28 cellular contexts compared by ENCODE assay signal in genomic region chr11:76822406-76822805, GRCh38. TPM values are rescaled to one million over a fixed set of nuclear protein-coding genes. Genes with fewer than 3 reads are reported as not detected.
"Had no signal": no experiment of that assay in that cellular context is flagged by ENCODE, and none has a peak within 500 bp of the region (broad histone marks: within the 10 kb centered on the region; RNA-seq: fewer than 3 reads in every experiment).

No MANE protein-coding gene starts in this region.

- H3K79me2 ChIP-seq: parathyroid adenoma had no signal

- H3K4me2 ChIP-seq: neural progenitor cell, smooth muscle cell had no signal

- H3K27ac Mint-ChIP-seq: activated CD4-positive, alpha-beta memory T cell treated with anti-CD3 and anti-CD28 coated beads, Interleukin-2, amount 10 ng/mL, durations not matched to agents 7 days and 5 days; activated T-cell treated with anti-CD3 and anti-CD28 coated beads, Interleukin-2, amount 50 U/mL, for 24 hours; natural killer cell; neural progenitor cell; stimulated activated naive B cell treated with anti-CD40 and anti-IgM and Interleukin-4, amounts not matched to agents 10 μg/mL and 1 μg/mL and 100 μg/mL, for 72 hours had no signal

- H2AFZ ChIP-seq: neural progenitor cell, parathyroid adenoma had no signal

- H3K4me1 ChIP-seq: neural progenitor cell, parathyroid adenoma, psoas muscle had no signal

- H3K4me3 Mint-ChIP-seq: activated CD4-positive, alpha-beta memory T cell treated with anti-CD3 and anti-CD28 coated beads, Interleukin-2, amount 10 ng/mL, durations not matched to agents 7 days and 5 days; activated T-cell treated with anti-CD3 and anti-CD28 coated beads, Interleukin-2, amount 50 U/mL, for 24 hours; natural killer cell; neural progenitor cell; stimulated activated naive B cell treated with anti-CD40 and anti-IgM and Interleukin-4, amounts not matched to agents 10 μg/mL and 1 μg/mL and 100 μg/mL, for 72 hours had no signal

- H3K9me3 Mint-ChIP-seq: natural killer cell; stimulated activated naive B cell treated with anti-CD40 and anti-IgM and Interleukin-4, amounts not matched to agents 10 μg/mL and 1 μg/mL and 100 μg/mL, for 72 hours had no signal

- H3K36me3 ChIP-seq: left lung, stomach, thyroid gland, upper lobe of left lung, vagina had no signal

- DNase-seq: activated CD4-positive, alpha-beta memory T cell treated with anti-CD3 and anti-CD28 coated beads, Interleukin-2, amount 10 ng/mL, durations not matched to agents 7 days and 5 days; activated CD4-positive, alpha-beta T cell treated with anti-CD3 and anti-CD28 coated beads for 48 hours; activated CD8-positive, alpha-beta memory T cell treated with anti-CD3 and anti-CD28 coated beads, Interleukin-2, amount 50 U/mL, for 48 hours; activated gamma-delta T cell; activated naive CD4-positive, alpha-beta T cell treated with anti-CD3 and anti-CD28 coated beads, Interleukin-2, amount 50 U/mL, for 16 hours; activated T-cell treated with anti-CD3 and anti-CD28 coated beads, Interleukin-2, amount 50 U/mL, for 24 hours; amniotic stem cell; caudate nucleus; left lung; mesendoderm; natural killer cell; occipital lobe; psoas muscle; stimulated activated CD4-positive, alpha-beta T cell treated with anti-CD3 and anti-CD28 coated beads, Interleukin-1b, Interleukin-23, amount 100 ng/mL, for 48 hours; stimulated activated CD4-positive, alpha-beta T cell treated with anti-CD3 and anti-CD28 coated beads, Interleukin-4, amount 100 ng/mL, for 4 hours; stimulated activated naive B cell treated with anti-CD40 and anti-IgM and Interleukin-4, amounts not matched to agents 10 μg/mL and 1 μg/mL and 100 μg/mL, for 72 hours; stomach; thyroid gland; upper lobe of left lung had no signal

- H3K27ac ChIP-seq: neural progenitor cell, parathyroid adenoma, psoas muscle, stomach, thyroid gland, vagina, VCaP had no signal

- H3K4me3 ChIP-seq: left lung, lung, neural progenitor cell, smooth muscle cell, stomach, thyroid gland, upper lobe of left lung, vagina had no signal

- H3K27me3 ChIP-seq: left lung, neural progenitor cell, stomach, thyroid gland, upper lobe of left lung, vagina had no signal

- FAIRE-seq: islet of Langerhans had no signal

- H3K27me3 Mint-ChIP-seq: activated T-cell treated with anti-CD3 and anti-CD28 coated beads, Interleukin-2, amount 50 U/mL, for 24 hours had no signal

- H3K9ac ChIP-seq: neural progenitor cell, parathyroid adenoma had no signal

- ATAC-seq: activated CD4-positive, CD25-positive, alpha-beta regulatory T cell treated with anti-CD3 and anti-CD28 coated beads, Interleukin-2, amount 50 U/mL, for 24 hours; left lung; natural killer cell; psoas muscle; stimulated activated naive B cell treated with anti-CD40 and anti-IgM and Interleukin-4, amounts not matched to agents 10 μg/mL and 1 μg/mL and 100 μg/mL, for 72 hours had no signal

- H3K9me3 ChIP-seq: psoas muscle, stomach, thyroid gland, upper lobe of left lung, vagina had no signal

- H3K36me3 Mint-ChIP-seq: neural progenitor cell; stimulated activated naive B cell treated with anti-CD40 and anti-IgM and Interleukin-4, amounts not matched to agents 10 μg/mL and 1 μg/mL and 100 μg/mL, for 72 hours had no signal

RNA-seq across cellular contexts. Expression of gene TSKU, which starts 39.2 kb away (rescaled TPM):
- total RNA-seq: mononuclear cell, natural killer cell had no signal
